15 cellular contexts compared by ENCODE assay signal in the genomic region with DNA sequence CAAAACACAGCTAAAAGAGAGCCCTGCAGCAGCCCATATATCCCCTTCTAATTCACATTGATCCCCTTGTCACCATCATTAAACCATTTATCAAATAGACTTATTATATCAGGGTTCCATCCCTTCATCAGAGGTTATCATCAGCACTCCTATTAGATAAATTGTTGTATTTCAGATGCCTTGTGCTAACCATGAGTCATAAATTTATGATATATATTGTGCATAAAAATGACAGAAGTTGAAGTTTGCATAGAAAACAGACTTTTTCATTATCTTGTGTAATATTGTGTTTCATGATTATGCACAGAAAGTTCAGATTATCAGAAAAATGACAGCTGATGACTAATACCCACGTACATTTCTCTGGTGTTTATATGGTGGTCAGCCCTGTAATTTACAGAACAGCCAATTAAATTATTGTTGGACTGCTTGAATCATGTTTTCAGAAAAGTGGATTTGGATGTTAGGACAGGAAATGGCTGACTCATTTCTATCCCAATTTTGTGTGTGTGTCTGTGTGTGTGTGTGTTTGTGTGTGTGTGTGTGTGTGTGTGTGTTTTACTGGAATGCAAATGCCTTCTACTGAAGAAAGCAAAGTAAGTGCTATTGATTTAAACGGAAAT.
DNase-seq lines count a peak whose midpoint lies in the region; ATAC-seq and TF ChIP-seq lines count a peak whose summit lies in the region.
"Had no signal": no experiment of that assay in that cellular context is flagged by ENCODE, and none has a peak within 500 bp of the region (broad histone marks: within the 10 kb centered on the region; RNA-seq: fewer than 3 reads in every experiment).

No MANE protein-coding gene starts in this region.

- no peaks in the 10 kb centered on the region for H3K27me3 Mint-ChIP-seq in nephron (ENCODE audit: low read depth)
- no peaks in the 10 kb centered on the region for H3K27me3 Mint-ChIP-seq in activated naive CD8-positive, alpha-beta T cell treated with anti-CD3 and anti-CD28 coated beads for 36 hours
- H3K27me3 Mint-ChIP-seq: progenitor cell of endocrine pancreas had no signal

- H3K4me3 Mint-ChIP-seq in nephron, result no peak overlapping the region
- H3K4me3 Mint-ChIP-seq in activated naive CD8-positive, alpha-beta T cell treated with anti-CD3 and anti-CD28 coated beads for 36 hours, result no peak overlapping the region

- H3K4me3 ChIP-seq in choroid plexus epithelial cell (ENCODE audit: low read depth, low read length), result no peak overlapping the region
- H3K4me3 ChIP-seq: cardiac muscle cell, gastroesophageal sphincter, lower lobe of right lung, suprapubic skin had no signal

- ATAC-seq in HG02884 (IDR thresholded peaks at IDR 0.05; ENCODE audit: unreplicated experiment), result no peak
- no peak for ATAC-seq in HG03108 (IDR thresholded peaks at IDR 0.05; ENCODE audit: unreplicated experiment)
- ATAC-seq: gastroesophageal sphincter, lower lobe of right lung had no signal

- peaks cover 28% of the 10 kb centered on the region for H3K4me1 Mint-ChIP-seq in nephron
- no peaks in the 10 kb centered on the region for H3K4me1 Mint-ChIP-seq in activated naive CD8-positive, alpha-beta T cell treated with anti-CD3 and anti-CD28 coated beads for 36 hours

- TF ChIP-seq CTCF in choroid plexus epithelial cell (conservative IDR thresholded peaks at IDR 0.05; ENCODE audit: low read depth, low read length) (no peak), nephron (IDR thresholded peaks at IDR 0.05; ENCODE audit: unreplicated experiment in 3 of 3) (no peak)

- peak overlapping the region in 2 of 3 experiments; percentile 15 to 55 for H3K27ac Mint-ChIP-seq in nephron
- no peak overlapping the region for H3K27ac Mint-ChIP-seq in activated naive CD8-positive, alpha-beta T cell treated with anti-CD3 and anti-CD28 coated beads for 36 hours
- H3K27ac Mint-ChIP-seq: progenitor cell of endocrine pancreas had no signal

- DNase-seq in AG20443 (ENCODE audit: low spot score) (peak; percentile 54), M059J (ENCODE audit: low read depth) (peak; percentile 90), choroid plexus epithelial cell (ENCODE audit: low read depth) (peak; percentile 96), hypothalamus (lab: John Stamatoyannopoulos, UW) (no peak)
- DNase-seq in activated naive CD8-positive, alpha-beta T cell treated with anti-CD3 and anti-CD28 coated beads for 36 hours, result no peak
- DNase-seq: Calu3, lower lobe of right lung, NCI-H1694 treated with DMSO at 0.1 percent for 48 hours had no signal

- no peaks in the 10 kb centered on the region for H3K36me3 Mint-ChIP-seq in nephron (ENCODE audit: low read depth)
- no peaks in the 10 kb centered on the region for H3K36me3 Mint-ChIP-seq in activated naive CD8-positive, alpha-beta T cell treated with anti-CD3 and anti-CD28 coated beads for 36 hours

- H3K9me3 Mint-ChIP-seq in nephron, result no peaks in the 10 kb centered on the region
- H3K9me3 Mint-ChIP-seq in activated naive CD8-positive, alpha-beta T cell treated with anti-CD3 and anti-CD28 coated beads for 36 hours, result no peaks in the 10 kb centered on the region

Comparison
In these comparisons a context has a peak if more than half of its experiments do, and no peak if none do; other contexts are left out.
1. DNase-seq: peak in AG20443 (single experiment), M059J (single experiment) and choroid plexus epithelial cell (single experiment); none in hypothalamus (0 of 51) and activated naive CD8-positive, alpha-beta T cell treated with anti-CD3 and anti-CD28 coated beads for 36 hours (single experiment).